In the genomic region with DNA sequence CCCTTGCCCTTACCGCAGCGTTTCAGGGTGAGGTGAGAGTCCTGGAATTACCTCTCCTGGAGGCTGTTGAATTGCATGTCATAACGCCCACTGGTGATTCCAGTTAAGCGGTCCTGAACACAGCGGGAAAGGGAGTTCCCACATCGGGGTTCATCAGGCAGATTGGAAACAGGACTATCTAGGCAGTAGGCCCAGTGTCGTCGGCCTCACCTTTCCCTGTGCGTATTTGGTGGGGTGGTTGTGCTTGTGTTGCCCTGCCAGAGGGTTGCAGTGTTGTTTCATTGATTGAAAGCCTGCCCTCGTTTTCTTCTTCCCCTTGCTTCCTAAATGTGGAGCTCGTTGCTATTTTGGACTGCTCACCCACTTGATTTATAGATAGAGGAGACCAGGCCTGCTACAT, we compare ENCODE assay signal across 1 cellular context.
TF ChIP-seq lines count a peak whose summit lies in the region.

No MANE protein-coding gene starts in this region.

TF ChIP-seq in GM23338, 12 proteins besides CTCF, POLR2A, EP300 and RAD21:
- TF ChIP-seq POLR2AphosphoS5 (IDR thresholded peaks at IDR 0.05; ENCODE audit: low read depth) (no peak), REST (IDR thresholded peaks at IDR 0.05; ENCODE audit: unreplicated experiment) (no peak)
